8 cellular contexts compared by ENCODE assay signal in genomic region chr21:14762734-14763694, GRCh38.
DNase-seq lines count a peak whose midpoint lies in the region; ATAC-seq and TF ChIP-seq lines count a peak whose summit lies in the region.

No MANE protein-coding gene starts in this region.

- TF ChIP-seq CTCF in CD4-positive, alpha-beta T cell (IDR thresholded peaks at IDR 0.05) = no peak
- TF ChIP-seq CTCF in breast epithelium (IDR thresholded peaks at IDR 0.05) = no peak

- POLR2A ChIA-PET in CD4-positive, alpha-beta T cell (lab: Charles Lee) = interaction anchor here (0.9 to 1.7 kb wide), 2 partner anchors 302 to 379 kb away, joined by 4 read pairs; partner anchors contain the start of gene NRIP1

- DNase-seq in CD4-positive, alpha-beta T cell = no peak
- DNase-seq in retina = peak; percentile 4
- DNase-seq in breast epithelium (ENCODE audit: low spot score in 2 of 2) = no peak
- DNase-seq in NCI-H2196 (lab: John Stamatoyannopoulos, UW; ENCODE audit: unreplicated experiment) = no peak
- no peak for DNase-seq in activated CD4-positive, CD25-positive, alpha-beta regulatory T cell (lab: John Stamatoyannopoulos, UW)

- no peak for TF ChIP-seq POLR2A in breast epithelium (IDR thresholded peaks at IDR 0.05)

- CTCF ChIA-PET in CD4-positive, alpha-beta T cell (lab: Charles Lee) = interaction anchor here (1.1 to 1.9 kb wide), 3 partner anchors 9 to 25 kb away, joined by 3 to 4 read pairs (median 4); no protein-coding TSS in a partner anchor

- H3K4me1 ChIP-seq in breast epithelium = no peaks in the 10 kb centered on the region

- H3K4me1 Mint-ChIP-seq in CD4-positive, alpha-beta T cell (ENCODE audit: low read depth) = no peaks in the 10 kb centered on the region

- no peaks in the 10 kb centered on the region for H3K9me3 ChIP-seq in CD4-positive, alpha-beta T cell (ENCODE audit: control insufficient read depth, low read length)
- no peaks in the 10 kb centered on the region for H3K9me3 ChIP-seq in breast epithelium

- no peak overlapping the region for H3K27ac Mint-ChIP-seq in CD4-positive, alpha-beta T cell

- no peaks in the 10 kb centered on the region for H3K9me3 Mint-ChIP-seq in CD4-positive, alpha-beta T cell

- no peak overlapping the region for H3K27ac ChIP-seq in CD4-positive, alpha-beta T cell (ENCODE audit: low read depth, low read length)
- H3K27ac ChIP-seq in angular gyrus (ENCODE audit: low read depth, low read length) = peak overlapping the region; percentile 37
- peak overlapping the region in 1 of 2 donors; percentile 38 for H3K27ac ChIP-seq in breast epithelium

- no peaks in the 10 kb centered on the region for H3K36me3 ChIP-seq in breast epithelium

- no peak overlapping the region for H3K4me3 Mint-ChIP-seq in CD4-positive, alpha-beta T cell

- H3K4me3 ChIP-seq in breast epithelium = no peak overlapping the region

- intact Hi-C loops in CD4-positive, alpha-beta T cell (cut with DNase I, micrococcal nuclease) = no loop called here
- intact Hi-C loops in breast epithelium (cut with DNase I; ENCODE audit: low total_unique reads) = no loop called here

- ATAC-seq in CD4-positive, alpha-beta T cell (ENCODE audit: poor library complexity) = peak; percentile 56
- ATAC-seq in GM19438 (IDR thresholded peaks at IDR 0.05; ENCODE audit: low read depth, unreplicated experiment) = peak; percentile 98
- peak; percentile 98 for ATAC-seq in HG03442 (IDR thresholded peaks at IDR 0.05; ENCODE audit: unreplicated experiment)

- no peaks in the 10 kb centered on the region for H3K27me3 ChIP-seq in CD4-positive, alpha-beta T cell (ENCODE audit: control insufficient read depth, insufficient read depth, low read length)
- H3K27me3 ChIP-seq in breast epithelium = no peaks in the 10 kb centered on the region

- no peaks in the 10 kb centered on the region for H3K27me3 Mint-ChIP-seq in CD4-positive, alpha-beta T cell

- no peaks in the 10 kb centered on the region for H3K36me3 Mint-ChIP-seq in CD4-positive, alpha-beta T cell (ENCODE audit: low read depth)
